ENCODE assay signal across 6 cellular contexts in genomic region chr1:196196486-196196885, GRCh38.
"Had no signal": no experiment of that assay in that cellular context is flagged by ENCODE, and none has a peak within 500 bp of the region (broad histone marks: within the 10 kb centered on the region; RNA-seq: fewer than 3 reads in every experiment).

No MANE protein-coding gene starts in this region.

- H3K27me3 Mint-ChIP-seq: IgD-negative memory B cell had no signal

- ATAC-seq: HepG2 had no signal

- H3K27ac ChIP-seq: HL-60 had no signal

- H3K36me3 Mint-ChIP-seq: IgD-negative memory B cell had no signal

- DNase-seq: GOT3, H7, HCEC 1CT had no signal

- H3K27ac Mint-ChIP-seq: IgD-negative memory B cell had no signal

- H3K4me3 Mint-ChIP-seq: IgD-negative memory B cell had no signal
